18 cellular contexts compared by ENCODE assay signal in genomic region chr4:169665039-169665732, GRCh38. TPM values are rescaled to one million over a fixed set of nuclear protein-coding genes. Genes with fewer than 3 reads are reported as not detected.
DNase-seq lines count a peak whose midpoint lies in the region; ATAC-seq and TF ChIP-seq lines count a peak whose summit lies in the region.
"Had no signal": no experiment of that assay in that cellular context is flagged by ENCODE, and none has a peak within 500 bp of the region (broad histone marks: within the 10 kb centered on the region; RNA-seq: fewer than 3 reads in every experiment).

No MANE protein-coding gene starts in this region.

- H3K9me3 ChIP-seq in CD8-positive, alpha-beta memory T cell (ENCODE audit: low read length): no peaks in the 10 kb centered on the region
- H3K9me3 ChIP-seq in PC-3 (ENCODE audit: low read length): no peaks in the 10 kb centered on the region
- H3K9me3 ChIP-seq: MG63, right lobe of liver, upper lobe of right lung had no signal

- intact Hi-C loops in left colon (cut with DNase I, micrococcal nuclease): no loop called here
- intact Hi-C loops in PC-3 (cut with micrococcal nuclease): no loop called here

- TF ChIP-seq CTCF in VCaP (conservative IDR thresholded peaks at IDR 0.05) (no peak), PC-3 (conservative IDR thresholded peaks at IDR 0.05; ENCODE audit: low read depth, low read length) (no peak)

- POLR2A ChIA-PET in CD8-positive, alpha-beta memory T cell (lab: Charles Lee): no interaction called here
- POLR2A ChIA-PET in PC-3 (lab: Charles Lee; ENCODE audit: unreplicated experiment): no interaction called here

- H3F3A ChIP-seq in PC-3 (ENCODE audit: low read length, unreplicated experiment): no peaks in the 10 kb centered on the region

- CTCF ChIA-PET in CD8-positive, alpha-beta memory T cell (lab: Charles Lee): no interaction called here
- CTCF ChIA-PET in PC-3 (lab: Charles Lee): no interaction called here

- H3K36me3 Mint-ChIP-seq in CD8-positive, alpha-beta memory T cell: peaks cover 7 to 19% (median 10%) of the 10 kb centered on the region in 3 donors

- H3K4me1 Mint-ChIP-seq in CD8-positive, alpha-beta memory T cell: peaks cover 26 to 57% (median 46%) of the 10 kb centered on the region in 3 donors

- no peak overlapping the region for H3K4me3 ChIP-seq in CD8-positive, alpha-beta memory T cell (ENCODE audit: low read length)
- no peak overlapping the region for H3K4me3 ChIP-seq in PC-3 (ENCODE audit: low read length)
- H3K4me3 ChIP-seq: GM12878, MG63, right lobe of liver, upper lobe of right lung had no signal

- peaks cover 0 to 6% (median 1%) of the 10 kb centered on the region in 5 donors for H3K9me3 Mint-ChIP-seq in CD8-positive, alpha-beta memory T cell

- no peaks in the 10 kb centered on the region for H3K4me1 ChIP-seq in CD8-positive, alpha-beta memory T cell (ENCODE audit: insufficient read depth, low read length)
- peaks cover 22% of the 10 kb centered on the region for H3K4me1 ChIP-seq in PC-3 (ENCODE audit: insufficient read depth, low read length)

- peaks cover 21% of the 10 kb centered on the region for H3K79me2 ChIP-seq in PC-3 (ENCODE audit: low read length)

- H3K9me2 ChIP-seq in PC-3 (replicated peaks; ENCODE audit: low read length): no peaks in the 10 kb centered on the region

- ATAC-seq in GM18907 (IDR thresholded peaks at IDR 0.05; ENCODE audit: unreplicated experiment) (peak; percentile 43), left colon (peak; percentile 22), GM21381 (IDR thresholded peaks at IDR 0.05; ENCODE audit: unreplicated experiment) (no peak), PC-3 (no peak)
- ATAC-seq: GM12878, left lobe of liver, upper lobe of right lung had no signal

- no peaks in the 10 kb centered on the region for H3K27me3 Mint-ChIP-seq in CD8-positive, alpha-beta memory T cell

- no peak overlapping the region for H3K9ac ChIP-seq in PC-3 (ENCODE audit: low read length)

- no peak overlapping the region for H3K4me2 ChIP-seq in PC-3 (ENCODE audit: low read length)

- H4K20me1 ChIP-seq in PC-3 (ENCODE audit: low read length): no peaks in the 10 kb centered on the region

- no TSS peak for BruUV-seq in PC-3 (replicated peaks; lab: Mats Ljungman, UMichigan)

- peak overlapping the region in 4 of 8 donors; percentile 1 to 77 (median 30) for H3K27ac Mint-ChIP-seq in CD8-positive, alpha-beta memory T cell
- H3K27ac Mint-ChIP-seq: nephron progenitor cell had no signal

- H3K4me3 Mint-ChIP-seq in CD8-positive, alpha-beta memory T cell: no peak overlapping the region
- H3K4me3 Mint-ChIP-seq: nephron progenitor cell had no signal

- DNase-seq in CD8-positive, alpha-beta memory T cell: no peak
- DNase-seq in left colon (no peak), NCI-H2196 treated with DMSO at 0.1 percent for 48 hours (lab: John Stamatoyannopoulos, UW; ENCODE audit: unreplicated experiment) (no peak), NCI-H82 treated with DMSO at 0.1 percent for 48 hours (lab: John Stamatoyannopoulos, UW; ENCODE audit: unreplicated experiment) (no peak), PC-3 (no peak)
- DNase-seq: C1 segment of cervical spinal cord, cortex of kidney, MG63, NCI-H1930, nephron progenitor cell, right lobe of liver, SHP77 treated with DMSO at 0.1 percent for 48 hours, upper lobe of right lung had no signal

- H3K27ac ChIP-seq in CD8-positive, alpha-beta memory T cell (ENCODE audit: low read depth, low read length): peak overlapping the region; percentile 14
- H3K27ac ChIP-seq in VCaP (peak overlapping the region; percentile 16), PC-3 (ENCODE audit: low read length) (no peak overlapping the region)
- H3K27ac ChIP-seq: upper lobe of right lung had no signal

- no peak overlapping the region for H2AFZ ChIP-seq in PC-3 (ENCODE audit: low read length)

- no peaks in the 10 kb centered on the region for H3K36me3 ChIP-seq in CD8-positive, alpha-beta memory T cell (ENCODE audit: insufficient read depth, low read length)
- H3K36me3 ChIP-seq in PC-3 (ENCODE audit: low read depth, low read length): no peaks in the 10 kb centered on the region
- H3K36me3 ChIP-seq: MG63, right lobe of liver, upper lobe of right lung had no signal

- no peaks in the 10 kb centered on the region for H3K27me3 ChIP-seq in CD8-positive, alpha-beta memory T cell (ENCODE audit: insufficient read depth, low read length, poor library complexity, severe bottlenecking)
- no peaks in the 10 kb centered on the region for H3K27me3 ChIP-seq in PC-3 (ENCODE audit: low read length)
- H3K27me3 ChIP-seq: MG63, right lobe of liver, upper lobe of right lung had no signal

RNA-seq across cellular contexts. Expression of gene CLCN3, which starts 44.8 kb away (rescaled TPM):
- total RNA-seq in CD8-positive, alpha-beta memory T cell: 10 to 100 TPM; 23.3 to 24.5 TPM
- 12.8 TPM for polyA plus RNA-seq in CD8-positive, alpha-beta memory T cell
- 100 to 1,000 TPM; 116 to 131 TPM for total RNA-seq in left colon
- total RNA-seq in PC-3 (2014; rRNA removed): 13.2 and 16.9 TPM in 2 replicates

RNA-seq across cellular contexts. Expression of gene NEK1, which starts 52.8 kb away (rescaled TPM):
- 10 to 100 TPM; 11.6 to 11.7 TPM for total RNA-seq in CD8-positive, alpha-beta memory T cell
- polyA plus RNA-seq in CD8-positive, alpha-beta memory T cell: 10.5 TPM
- 1 to 10 TPM; 8.5 to 9.0 TPM for total RNA-seq in left colon
- 3.6 and 4.3 TPM in 2 replicates for total RNA-seq in PC-3 (2014; rRNA removed)

Comparison
In these comparisons a context has a peak if more than half of its experiments do, and no peak if none do; other contexts are left out.
1. ATAC-seq: peak in GM18907 (single experiment) and left colon (single experiment); none in GM21381 (single experiment) and PC-3 (single experiment).